In genomic region chr6:56764081-56764566, GRCh38 we compare ENCODE assay signal across 8 cellular contexts.
A peak's percentile ranks its signal among the peaks of the same experiment; 100 is the strongest.
DNase-seq lines count a peak whose midpoint lies in the region; ATAC-seq and TF ChIP-seq lines count a peak whose summit lies in the region.

No MANE protein-coding gene starts in this region.

- H3K4me3 Mint-ChIP-seq in MCF 10A (ENCODE audit: unreplicated experiment) = no peak overlapping the region
- no peak overlapping the region for H3K4me3 Mint-ChIP-seq in CD4-positive, alpha-beta T cell

- H3K4me1 Mint-ChIP-seq in MCF 10A (ENCODE audit: insufficient read depth, unreplicated experiment) = peaks cover 23% of the 10 kb centered on the region
- no peaks in the 10 kb centered on the region for H3K4me1 Mint-ChIP-seq in CD4-positive, alpha-beta T cell (ENCODE audit: low read depth)

- no peaks in the 10 kb centered on the region for H3K27me3 ChIP-seq in HCT116 (ENCODE audit: insufficient read depth, low read length)
- no peaks in the 10 kb centered on the region for H3K27me3 ChIP-seq in Loucy (ENCODE audit: insufficient read depth, low read length, poor library complexity, severe bottlenecking)
- H3K27me3 ChIP-seq in liver (ENCODE audit: control insufficient read depth in 4 of 4, insufficient read depth in 4 of 4, low read length in 3 of 4) = no peaks in the 10 kb centered on the region
- H3K27me3 ChIP-seq in CD4-positive, alpha-beta T cell (ENCODE audit: control insufficient read depth, insufficient read depth, low read length) = no peaks in the 10 kb centered on the region

- no TSS peak for BruUV-seq in HCT116 (replicated peaks; lab: Mats Ljungman, UMichigan)
- BruUV-seq in MCF 10A (replicated peaks; lab: Mats Ljungman, UMichigan) = no TSS peak

- H3K9me3 ChIP-seq in HCT116 (ENCODE audit: control insufficient read depth in 1 of 2, insufficient read depth in 1 of 2, low read depth in 1 of 2, low read length in 2 of 2) = no peaks in the 10 kb centered on the region
- no peaks in the 10 kb centered on the region for H3K9me3 ChIP-seq in Loucy (ENCODE audit: insufficient read depth, low read depth, low read length)
- no peaks in the 10 kb centered on the region for H3K9me3 ChIP-seq in liver (ENCODE audit: control insufficient read depth in 4 of 4, low read length in 3 of 4)
- no peaks in the 10 kb centered on the region for H3K9me3 ChIP-seq in CD4-positive, alpha-beta T cell (ENCODE audit: control insufficient read depth, low read length)

- H2AFZ ChIP-seq in HCT116 (ENCODE audit: low read depth, low read length, poor library complexity, severe bottlenecking) = no peak overlapping the region
- no peak overlapping the region for H2AFZ ChIP-seq in Loucy (ENCODE audit: low read length)

- H3K9ac ChIP-seq in HCT116 (ENCODE audit: low read length) (0 out of 2 replicates have a peak overlapping the region, but pooled peaks have one; percentile 5), Loucy (ENCODE audit: low read depth, low read length, poor library complexity, severe bottlenecking) (no peak overlapping the region), liver (ENCODE audit: low read depth in 1 of 2, low read length in 2 of 2) (peak overlapping the region in 1 of 2 donors; percentile 36)

- no peak overlapping the region for H3K4me3 ChIP-seq in HCT116 (replicated peaks in 1 of 2; ENCODE audit: low read depth in 1 of 2, low read length in 2 of 2)
- no peak overlapping the region for H3K4me3 ChIP-seq in Loucy (ENCODE audit: low read length, poor library complexity, severe bottlenecking)
- no peak overlapping the region for H3K4me3 ChIP-seq in liver (ENCODE audit: low read depth in 1 of 3, low read length in 3 of 3)

- no peak overlapping the region for H3K27ac Mint-ChIP-seq in MCF 10A (ENCODE audit: low read depth, unreplicated experiment)
- H3K27ac Mint-ChIP-seq in CD4-positive, alpha-beta T cell = no peak overlapping the region

- TF ChIP-seq CTCF in HCT116 (IDR thresholded peaks at IDR 0.05 in 2 of 3, conservative IDR thresholded peaks at IDR 0.05 in 1 of 3; ENCODE audit: borderline replicate concordance in 1 of 3, insufficient read depth in 1 of 3, low read depth in 2 of 3, low read length in 2 of 3) = peak; percentile 52 to 59 (median 57); a peak in 5 of 6 replicates
- peak; percentile 65 for TF ChIP-seq CTCF in Loucy (conservative IDR thresholded peaks at IDR 0.05; ENCODE audit: low read length)
- TF ChIP-seq CTCF in MCF 10A (IDR thresholded peaks at IDR 0.05; ENCODE audit: unreplicated experiment) = peak; percentile 49
- peak; percentile 45 for TF ChIP-seq CTCF in liver (IDR thresholded peaks at IDR 0.05; ENCODE audit: low read depth, low read length, missing input control)
- TF ChIP-seq CTCF in CD4-positive, alpha-beta T cell (IDR thresholded peaks at IDR 0.05) = no peak

- H3K9me3 Mint-ChIP-seq in MCF 10A (ENCODE audit: unreplicated experiment) = no peaks in the 10 kb centered on the region
- H3K9me3 Mint-ChIP-seq in CD4-positive, alpha-beta T cell = no peaks in the 10 kb centered on the region

- RAD21 ChIA-PET in HCT116 (lab: Charles Lee; ENCODE audit: low non-redundant PET in 1 of 2, low total read pairs in 2 of 2, uncharacterized antibody in 2 of 2, unreplicated experiment in 2 of 2) = interaction anchor here (0.7 kb wide), 2 partner anchors 96 to 283 kb away, joined by 4 to 5 read pairs; partner anchors contain the start of gene KIAA1586 (in 1 of the 2)

- peak overlapping the region; percentile 29 for H3K4me2 ChIP-seq in HCT116 (ENCODE audit: low read length)
- H3K4me2 ChIP-seq in Loucy (ENCODE audit: low read depth, low read length, poor library complexity, severe bottlenecking) = no peak overlapping the region

- POLR2A ChIA-PET in HCT116 (lab: Charles Lee) = no interaction called here
- POLR2A ChIA-PET in MCF 10A (lab: Yijun Ruan, JAX) = interaction anchor here (0.8 to 1.9 kb wide), 3 partner anchors 51 to 121 kb away, joined by 4 to 7 read pairs (median 5); partner anchors contain the start of gene DST
- POLR2A ChIA-PET in CD4-positive, alpha-beta T cell (lab: Charles Lee) = interaction anchor here (0.7 kb wide), 1 partner anchor 74 kb away, joined by 3 read pairs; no protein-coding TSS in a partner anchor

- WGBS in liver = 16% methylated on average over 3 of the region's 3 CpGs

- H3K9me2 ChIP-seq in HCT116 (ENCODE audit: insufficient read depth) (no peaks in the 10 kb centered on the region), Loucy (replicated peaks; ENCODE audit: low read depth, low read length) (no peaks in the 10 kb centered on the region)

- DNase-seq in NCI-H2196 (lab: John Stamatoyannopoulos, UW; ENCODE audit: unreplicated experiment) = peak; percentile 14
- no peak for DNase-seq in NCI-H2196 treated with DMSO at 0.1 percent for 48 hours (lab: John Stamatoyannopoulos, UW; ENCODE audit: unreplicated experiment)
- peak; percentile 57 for DNase-seq in HCT116 (ENCODE audit: low read depth, low spot score)
- DNase-seq in MCF 10A (ENCODE audit: unreplicated experiment) = peak; percentile 59
- no peak for DNase-seq in NCI-H2081 (lab: John Stamatoyannopoulos, UW)
- DNase-seq in CD4-positive, alpha-beta T cell = no peak

- H3K27ac ChIP-seq in HCT116 (ENCODE audit: low read depth, low read length) = peak overlapping the region; percentile 49
- peak overlapping the region; percentile 8 to 66 for H3K27ac ChIP-seq in liver (ENCODE audit: low read depth in 1 of 2, low read length in 2 of 2)
- no peak overlapping the region for H3K27ac ChIP-seq in CD4-positive, alpha-beta T cell (ENCODE audit: low read depth, low read length)

- H3K36me3 Mint-ChIP-seq in MCF 10A (ENCODE audit: insufficient read depth, unreplicated experiment) = no peaks in the 10 kb centered on the region
- H3K36me3 Mint-ChIP-seq in CD4-positive, alpha-beta T cell (ENCODE audit: low read depth) = no peaks in the 10 kb centered on the region

- H3K79me2 ChIP-seq in HCT116 (ENCODE audit: insufficient read depth, low read length) = peaks cover 92% of the 10 kb centered on the region
- H3K79me2 ChIP-seq in Loucy (ENCODE audit: insufficient read depth, low read length) = no peaks in the 10 kb centered on the region

- peak; percentile 90 for ATAC-seq in HCT116
- ATAC-seq in CD4-positive, alpha-beta T cell (ENCODE audit: poor library complexity) = no peak

- peak; percentile 73 for TF ChIP-seq RAD21 in HCT116 (IDR thresholded peaks at IDR 0.05; ENCODE audit: low read depth)
- TF ChIP-seq RAD21 in liver (IDR thresholded peaks at IDR 0.05) = peak; percentile 73 to 80

- H3F3A ChIP-seq in Loucy (ENCODE audit: low read depth) = no peaks in the 10 kb centered on the region

- peaks cover 0 to 5% of the 10 kb centered on the region in 2 experiments; a peak in 1 of 4 replicates for H3K36me3 ChIP-seq in HCT116 (ENCODE audit: control insufficient read depth in 1 of 2, insufficient read depth in 2 of 2, low read length in 2 of 2)
- H3K36me3 ChIP-seq in Loucy (ENCODE audit: insufficient read depth, low read length) = no peaks in the 10 kb centered on the region
- H3K36me3 ChIP-seq in liver (ENCODE audit: control insufficient read depth in 4 of 4, insufficient read depth in 3 of 4, low read depth in 1 of 4, low read length in 3 of 4) = no peaks in the 10 kb centered on the region

- TF ChIP-seq POLR2A in HCT116 (IDR thresholded peaks at IDR 0.05; ENCODE audit: borderline replicate concordance, extremely low read depth, insufficient read depth, insufficient read length) = no peak

- H3K4me1 ChIP-seq in HCT116 (ENCODE audit: control insufficient read depth in 1 of 2, insufficient read depth in 2 of 2, low read length in 2 of 2) = peaks cover 56 to 62% of the 10 kb centered on the region in 2 experiments
- peaks cover 24% of the 10 kb centered on the region for H3K4me1 ChIP-seq in Loucy (ENCODE audit: insufficient read depth, low read length, poor library complexity, severe bottlenecking)
- peaks cover 0 to 9% (median 3%) of the 10 kb centered on the region in 4 donors for H3K4me1 ChIP-seq in liver (ENCODE audit: control insufficient read depth in 4 of 4, insufficient read depth in 4 of 4, low read length in 3 of 4)

- H3K27me3 Mint-ChIP-seq in MCF 10A (ENCODE audit: insufficient read depth, unreplicated experiment) = no peaks in the 10 kb centered on the region
- H3K27me3 Mint-ChIP-seq in CD4-positive, alpha-beta T cell = no peaks in the 10 kb centered on the region

- CTCF ChIA-PET in HCT116 (lab: Charles Lee) = interaction anchor here (0.5 to 1.5 kb wide), 3 partner anchors 12 to 78 kb away, joined by 3 to 6 read pairs (median 4); no protein-coding TSS in a partner anchor
- CTCF ChIA-PET in MCF 10A (lab: Yijun Ruan, JAX) = interaction anchor here (0.5 to 14.3 kb wide), 13 partner anchors 9 to 134 kb away, joined by 3 to 404 read pairs (median 5); no protein-coding TSS in a partner anchor
- CTCF ChIA-PET in CD4-positive, alpha-beta T cell (lab: Charles Lee) = no interaction called here

- intact Hi-C loops in HCT116 (cut with micrococcal nuclease) (no loop called here), MCF 10A (cut with micrococcal nuclease) (no loop called here)
- intact Hi-C loops in CD4-positive, alpha-beta T cell (cut with DNase I, micrococcal nuclease) = no loop called here

- 0 out of 2 replicates have a peak, but pooled peaks cover 3% of the 10 kb centered on the region for H4K20me1 ChIP-seq in HCT116 (ENCODE audit: insufficient read depth)
- H4K20me1 ChIP-seq in Loucy (ENCODE audit: insufficient read depth, low read length, poor library complexity, severe bottlenecking) = no peaks in the 10 kb centered on the region

TF ChIP-seq in HCT116, 20 proteins besides CTCF, POLR2A, EP300 and RAD21 (continues in another document):
- no peak for TF ChIP-seq CEBPB (IDR thresholded peaks at IDR 0.05; ENCODE audit: low read depth)
- TF ChIP-seq JUND (IDR thresholded peaks at IDR 0.05) = no peak
- TF ChIP-seq ATF3 (IDR thresholded peaks at IDR 0.05) = no peak

TF ChIP-seq in liver, 16 proteins besides CTCF, POLR2A, EP300 and RAD21:
- TF ChIP-seq JUND (IDR thresholded peaks at IDR 0.05) (no peak), SP1 (IDR thresholded peaks at IDR 0.05) (peak; percentile 26), RXRA (IDR thresholded peaks at IDR 0.05) (peak; percentile 55 to 62), MAX (IDR thresholded peaks at IDR 0.05) (no peak)

Comparison
In these comparisons a context has a peak if more than half of its experiments do, and no peak if none do; other contexts are left out.
1. DNase-seq: peak in NCI-H2196 (single experiment), HCT116 (single experiment) and MCF 10A (single experiment); none in NCI-H2196 treated with DMSO at 0.1 percent for 48 hours (single experiment), NCI-H2081 (0 of 2) and CD4-positive, alpha-beta T cell (0 of 10).